In genomic region chr17:51461578-51462004, GRCh38 we compare ENCODE assay signal across 8 cellular contexts.
A peak's percentile ranks its signal among the peaks of the same experiment; 100 is the strongest.
DNase-seq lines count a peak whose midpoint lies in the region; ATAC-seq, FAIRE-seq and TF ChIP-seq lines count a peak whose summit lies in the region.

No MANE protein-coding gene starts in this region.

- TF ChIP-seq POLR2A in HepG2 (IDR thresholded peaks at IDR 0.05; ENCODE audit: insufficient read depth in 1 of 2, low read depth in 2 of 2, low read length in 2 of 2): no peak

- 57% methylated on average over 5 of the region's 11 CpGs for WGBS in HepG2 (ENCODE audit: low lambda C conversion rate)

- TF ChIP-seq CTCF in cardiac fibroblast (IDR thresholded peaks at IDR 0.05; ENCODE audit: low read depth, low read length) (peak; percentile 85), HepG2 (CRISPR knock-in tag; IDR thresholded peaks at IDR 0.05) (peak; percentile 86)

- TF ChIP-seq EP300 in HepG2 (IDR thresholded peaks at IDR 0.05; ENCODE audit: low read depth in 2 of 2, low read length in 2 of 2): no peak
- no peak for TF ChIP-seq EP300 in HepG2 (CRISPR knock-in tag; IDR thresholded peaks at IDR 0.05; ENCODE audit: borderline replicate concordance)

- no peak overlapping the region for H3K9ac ChIP-seq in HepG2 (ENCODE audit: insufficient read depth, low read depth, low read length)

- POLR2A ChIA-PET in HepG2 (lab: Yijun Ruan, JAX): no interaction called here

- peaks cover 1 to 7% of the 10 kb centered on the region in 2 experiments; a peak in 1 of 5 replicates for H3K27me3 ChIP-seq in HepG2 (ENCODE audit: control insufficient read depth in 1 of 2, insufficient read depth in 2 of 2, low read length in 2 of 2)

- H3K36me3 ChIP-seq in HepG2 (replicated peaks in 1 of 2; ENCODE audit: control insufficient read depth in 1 of 2, insufficient read depth in 2 of 2, low read length in 2 of 2): no peaks in the 10 kb centered on the region

- H2AFZ ChIP-seq in HepG2 (ENCODE audit: low read length): no peak overlapping the region

- no peak overlapping the region for H3K4me2 ChIP-seq in HepG2 (ENCODE audit: low read depth, low read length)

- no peaks in the 10 kb centered on the region for H4K20me1 ChIP-seq in HepG2 (ENCODE audit: insufficient read depth, low read length)

- H3K9me3 ChIP-seq in HepG2 (ENCODE audit: low read length): no peaks in the 10 kb centered on the region

- BruUV-seq in HepG2 (replicated peaks; lab: Mats Ljungman, UMichigan): no TSS peak

- peak; percentile 55; the same call in 1 of the 2 replicates for TF ChIP-seq RAD21 in HepG2 (CRISPR knock-in tag; IDR thresholded peaks at IDR 0.05)

- H3K4me1 ChIP-seq in HepG2 (ENCODE audit: insufficient read depth, low read length): no peaks in the 10 kb centered on the region

- FAIRE-seq in HepG2 (lab: Jason Lieb, UNC): peak; percentile 80

- intact Hi-C loops in HepG2 (cut with micrococcal nuclease; ENCODE audit: unreplicated experiment): loop anchor here (2.0 kb wide), 2 partner anchors 75 to 163 kb away; no protein-coding TSS in a partner anchor

- H3K27ac ChIP-seq in HepG2 (ENCODE audit: extremely low read length, insufficient read depth, low read length): no peak overlapping the region

- peak; percentile 43 for DNase-seq in Daoy (ENCODE audit: low read depth)
- DNase-seq in H4 (ENCODE audit: low spot score): peak; percentile 48
- DNase-seq in NCI-H1105 (lab: John Stamatoyannopoulos, UW): peak; percentile 50
- DNase-seq in UCSD-AML1 (lab: John Stamatoyannopoulos, UW; ENCODE audit: unreplicated experiment): peak; percentile 34
- peak; percentile 60 to 64 for DNase-seq in cardiac fibroblast (ENCODE audit: low read depth in 2 of 2)
- DNase-seq in HepG2 (ENCODE audit: low spot score): peak; percentile 65
- peak; percentile 27 to 29 for DNase-seq in stimulated activated CD8-positive, alpha-beta memory T cell treated with anti-CD3 and anti-CD28 coated beads, Interleukin-2, amount 100 ng/mL, for 48 hours (ENCODE audit: low read depth in 2 of 2)
- no peak for DNase-seq in NOMO-1 treated with DMSO at 0.1 percent for 48 hours (lab: John Stamatoyannopoulos, UW; ENCODE audit: unreplicated experiment)

- in situ Hi-C loops in HepG2 (cut with HindIII; ENCODE audit: extremely low pct_ligation_motif_present, low pct_unique_long_range_greater_than_20kb): no loop called here

- ATAC-seq in HepG2: peak; percentile 99

- CTCF ChIA-PET in HepG2 (lab: Yijun Ruan, JAX; ENCODE audit: low intra/inter-chr PET ratio, low total read pairs): interaction anchor here (1.1 kb wide), 1 partner anchor 74 kb away, joined by 5 read pairs; no protein-coding TSS in a partner anchor

- H3K79me2 ChIP-seq in HepG2 (ENCODE audit: insufficient read depth, low read length): no peaks in the 10 kb centered on the region

- H3K4me3 ChIP-seq in cardiac fibroblast (replicated peaks in 1 of 2; ENCODE audit: low read depth in 2 of 2, low read length in 2 of 2) (no peak overlapping the region), HepG2 (replicated peaks in 1 of 3; ENCODE audit: insufficient read depth in 1 of 3, low read depth in 2 of 3, low read length in 3 of 3) (no peak overlapping the region)

TF ChIP-seq in HepG2, 621 proteins besides CTCF, POLR2A, EP300 and RAD21 (continues in another document):
- TF ChIP-seq ZUFSP (CRISPR knock-in tag; IDR thresholded peaks at IDR 0.05; ENCODE audit: borderline replicate concordance) (no peak), HMGXB4 (CRISPR knock-in tag; IDR thresholded peaks at IDR 0.05; ENCODE audit: borderline replicate concordance in 1 of 2, low read depth in 1 of 2) (peak; percentile 31 to 37; a peak in 1 of 4 replicates), ZNF574 (CRISPR knock-in tag; IDR thresholded peaks at IDR 0.05) (peak; percentile 79), ATF5 (CRISPR knock-in tag; IDR thresholded peaks at IDR 0.05; ENCODE audit: low read depth) (no peak), MYPOP (CRISPR knock-in tag; IDR thresholded peaks at IDR 0.05) (no peak), ZNF576 (CRISPR knock-in tag; IDR thresholded peaks at IDR 0.05) (no peak), YY1 (IDR thresholded peaks at IDR 0.05; ENCODE audit: insufficient read depth, insufficient replicate concordance, low read depth, low read length) (peak; percentile 53), MLLT10 (CRISPR knock-in tag; IDR thresholded peaks at IDR 0.05) (no peak), DNMT1 (CRISPR knock-in tag; IDR thresholded peaks at IDR 0.05) (no peak), ZBTB2 (CRISPR knock-in tag; IDR thresholded peaks at IDR 0.05; ENCODE audit: low read depth) (no peak), KDM2A (CRISPR knock-in tag; IDR thresholded peaks at IDR 0.05; ENCODE audit: borderline replicate concordance, low read depth) (peak; percentile 43; the same call in 1 of the 2 replicates), JARID2 (CRISPR knock-in tag; IDR thresholded peaks at IDR 0.05; ENCODE audit: insufficient replicate concordance) (no peak)
